Comparison of ENCODE assay signal across 9 cellular contexts in genomic region chr4:68342139-68342538, GRCh38. TPM values are rescaled to one million over a fixed set of nuclear protein-coding genes. Genes with fewer than 3 reads are reported as not detected.
DNase-seq lines count a peak whose midpoint lies in the region; ATAC-seq and TF ChIP-seq lines count a peak whose summit lies in the region.
"Had no signal": no experiment of that assay in that cellular context is flagged by ENCODE, and none has a peak within 500 bp of the region (broad histone marks: within the 10 kb centered on the region; RNA-seq: fewer than 3 reads in every experiment).

No MANE protein-coding gene starts in this region.

- TF ChIP-seq CTCF in smooth muscle cell (IDR thresholded peaks at IDR 0.05; ENCODE audit: borderline replicate concordance, insufficient read depth, poor library complexity, severe bottlenecking), result no peak
- no peak for TF ChIP-seq CTCF in tibial artery (IDR thresholded peaks at IDR 0.05)

- H3K4me2 ChIP-seq in smooth muscle cell, result peak overlapping the region; percentile 17

- DNase-seq in activated naive CD4-positive, alpha-beta T cell treated with anti-CD3 and anti-CD28 coated beads, Interleukin-2, amount 50 U/mL, for 16 hours, result no peak
- DNase-seq in adipocyte (ENCODE audit: low read depth) (peak; percentile 30), head of caudate nucleus (peak in 23 of 42 donors; percentile 3 to 71 (median 31)), smooth muscle cell (lab: John Stamatoyannopoulos, UW; ENCODE audit: unreplicated experiment) (no peak), NCI-H345 (lab: John Stamatoyannopoulos, UW) (no peak), tibial artery (no peak)

- peaks cover 100% of the 10 kb centered on the region for H3K79me2 ChIP-seq in smooth muscle cell (ENCODE audit: low read depth)

- H3K9me3 ChIP-seq in adipocyte (ENCODE audit: control insufficient read depth, low read length) (no peaks in the 10 kb centered on the region), smooth muscle cell (replicated peaks; ENCODE audit: low read depth) (no peaks in the 10 kb centered on the region), tibial artery (no peaks in the 10 kb centered on the region)
- H3K9me3 ChIP-seq: thoracic aorta had no signal

- intact Hi-C loops in head of caudate nucleus (cut with DNase I) (no loop called here), tibial artery (cut with DNase I; ENCODE audit: low total_unique reads) (no loop called here)

- peaks cover 100% of the 10 kb centered on the region for H4K20me1 ChIP-seq in smooth muscle cell (ENCODE audit: low read depth)

- no peak overlapping the region for H2AFZ ChIP-seq in smooth muscle cell (ENCODE audit: low read depth)

- peak overlapping the region; percentile 70 for H3K4me3 Mint-ChIP-seq in activated naive CD4-positive, alpha-beta T cell treated with anti-CD3 and anti-CD28 coated beads, Interleukin-2, amount 50 U/mL, for 24 hours

- WGBS in smooth muscle cell (ENCODE audit: low lambda C conversion rate), result 32% methylated on average over 5 of the region's 5 CpGs

- H3F3A ChIP-seq in smooth muscle cell (ENCODE audit: low read depth), result no peaks in the 10 kb centered on the region

- H3K4me3 ChIP-seq in adipocyte (ENCODE audit: low read length), result no peak overlapping the region
- no peak overlapping the region for H3K4me3 ChIP-seq in smooth muscle cell
- H3K4me3 ChIP-seq in tibial artery, result no peak overlapping the region
- H3K4me3 ChIP-seq: thoracic aorta had no signal

- peaks cover 85% of the 10 kb centered on the region for H3K4me1 Mint-ChIP-seq in activated naive CD4-positive, alpha-beta T cell treated with anti-CD3 and anti-CD28 coated beads, Interleukin-2, amount 50 U/mL, for 24 hours

- H3K27me3 Mint-ChIP-seq in activated naive CD4-positive, alpha-beta T cell treated with anti-CD3 and anti-CD28 coated beads, Interleukin-2, amount 50 U/mL, for 24 hours, result no peaks in the 10 kb centered on the region

- H3K36me3 Mint-ChIP-seq in activated naive CD4-positive, alpha-beta T cell treated with anti-CD3 and anti-CD28 coated beads, Interleukin-2, amount 50 U/mL, for 24 hours, result peaks cover 12% of the 10 kb centered on the region

- H3K4me1 ChIP-seq in adipocyte (ENCODE audit: control insufficient read depth, insufficient read depth, low read length) (peaks cover 31% of the 10 kb centered on the region), smooth muscle cell (ENCODE audit: low read depth) (peaks cover under 1% of the 10 kb centered on the region), tibial artery (peaks cover 0 to 97% (median 31%) of the 10 kb centered on the region in 4 donors)

- no peak for ATAC-seq in HG03196 (IDR thresholded peaks at IDR 0.05; ENCODE audit: unreplicated experiment)

- H3K27ac ChIP-seq in smooth muscle cell (ENCODE audit: low read depth) (peak overlapping the region; percentile 73), tibial artery (no peak overlapping the region)
- H3K27ac ChIP-seq: thoracic aorta had no signal

- peak overlapping the region; percentile 33 for H3K27ac Mint-ChIP-seq in activated naive CD4-positive, alpha-beta T cell treated with anti-CD3 and anti-CD28 coated beads, Interleukin-2, amount 50 U/mL, for 24 hours

- H3K9ac ChIP-seq in adipocyte (ENCODE audit: low read length) (no peak overlapping the region), smooth muscle cell (ENCODE audit: low read depth) (peak overlapping the region; percentile 27)

- H3K36me3 ChIP-seq in adipocyte (ENCODE audit: control insufficient read depth, insufficient read depth, low read length, severe bottlenecking) (peaks cover 9% of the 10 kb centered on the region), smooth muscle cell (ENCODE audit: low read depth) (no peaks in the 10 kb centered on the region), tibial artery (peaks cover 4 to 7% (median 6%) of the 10 kb centered on the region in 3 donors)

- H3K27me3 ChIP-seq in adipocyte (replicated peaks; ENCODE audit: control insufficient read depth, insufficient read depth, low read length), result no peaks in the 10 kb centered on the region
- H3K27me3 ChIP-seq in smooth muscle cell (ENCODE audit: low read depth), result no peaks in the 10 kb centered on the region
- H3K27me3 ChIP-seq in tibial artery, result no peaks in the 10 kb centered on the region

- H3K9me3 Mint-ChIP-seq in activated naive CD4-positive, alpha-beta T cell treated with anti-CD3 and anti-CD28 coated beads, Interleukin-2, amount 50 U/mL, for 24 hours, result no peaks in the 10 kb centered on the region

RNA-seq across cellular contexts. Expression of gene YTHDC1, which starts 7.8 kb away (rescaled TPM):
- 59.1 and 89.7 TPM in 2 replicates for total RNA-seq in smooth muscle cell
- 34.3 and 49.0 TPM in 2 replicates for polyA plus RNA-seq in smooth muscle cell

Comparison
In these comparisons a context has a peak if more than half of its experiments do, and no peak if none do; other contexts are left out.
1. DNase-seq: peak in adipocyte (single experiment) and head of caudate nucleus (23 of 42); none in activated naive CD4-positive, alpha-beta T cell treated with anti-CD3 and anti-CD28 coated beads, Interleukin-2, amount 50 U/mL, for 16 hours (single experiment), smooth muscle cell (single experiment), NCI-H345 (single experiment) and tibial artery (0 of 2).